17 cellular contexts compared by ENCODE assay signal in the genomic region with DNA sequence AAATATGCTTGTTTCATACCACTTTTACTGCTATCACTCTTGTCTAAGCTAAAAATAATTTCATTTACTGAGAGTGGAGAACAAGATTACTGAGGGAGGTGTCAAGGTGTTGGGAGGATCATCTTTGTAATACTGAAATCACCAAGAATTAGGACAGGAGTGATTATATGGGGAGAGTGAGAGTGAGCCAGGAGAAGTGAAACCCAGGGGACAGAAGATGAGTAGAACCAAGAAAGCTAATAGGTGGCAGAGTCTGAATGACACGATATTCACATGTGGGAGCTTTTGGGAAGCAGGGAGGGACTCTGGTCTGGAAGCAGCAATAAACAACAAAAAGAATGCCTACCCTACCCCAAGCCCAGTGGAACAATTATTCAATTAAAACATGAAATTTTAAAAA. TPM values are rescaled to one million over a fixed set of nuclear protein-coding genes. Genes with fewer than 3 reads are reported as not detected.
A peak's percentile ranks its signal among the peaks of the same experiment; 100 is the strongest.
DNase-seq lines count a peak whose midpoint lies in the region; ATAC-seq lines count a peak whose summit lies in the region.
"Had no signal": no experiment of that assay in that cellular context is flagged by ENCODE, and none has a peak within 500 bp of the region (broad histone marks: within the 10 kb centered on the region; RNA-seq: fewer than 3 reads in every experiment).

No MANE protein-coding gene starts in this region.

- no peaks in the 10 kb centered on the region for H3K27me3 Mint-ChIP-seq in activated naive CD8-positive, alpha-beta T cell
- H3K27me3 Mint-ChIP-seq in activated naive CD8-positive, alpha-beta T cell treated with anti-CD3 and anti-CD28 coated beads, Interleukin-2, amount 50 U/mL, for 24 hours: no peaks in the 10 kb centered on the region
- H3K27me3 Mint-ChIP-seq in activated naive CD8-positive, alpha-beta T cell treated with anti-CD3 and anti-CD28 coated beads for 36 hours: no peaks in the 10 kb centered on the region
- no peaks in the 10 kb centered on the region for H3K27me3 Mint-ChIP-seq in activated naive CD4-positive, alpha-beta T cell treated with anti-CD3 and anti-CD28 coated beads, Interleukin-2, amount 10 ng/mL, durations not matched to agents 7 days and 5 days
- H3K27me3 Mint-ChIP-seq: B cell; CD4-positive, CD25-positive, alpha-beta regulatory T cell had no signal

- CTCF ChIA-PET in activated naive CD4-positive, alpha-beta T cell treated with anti-CD3 and anti-CD28 coated beads, Interleukin-2, amount 10 ng/mL, durations not matched to agents 7 days and 5 days (lab: Charles Lee): no interaction called here

- intact Hi-C loops in left cardiac atrium (cut with DNase I): no loop called here

- peaks cover 17% of the 10 kb centered on the region for H3K4me1 Mint-ChIP-seq in activated naive CD8-positive, alpha-beta T cell (ENCODE audit: low read depth)
- H3K4me1 Mint-ChIP-seq in activated naive CD8-positive, alpha-beta T cell treated with anti-CD3 and anti-CD28 coated beads, Interleukin-2, amount 50 U/mL, for 24 hours: peaks cover 21% of the 10 kb centered on the region
- peaks cover 29% of the 10 kb centered on the region for H3K4me1 Mint-ChIP-seq in activated naive CD8-positive, alpha-beta T cell treated with anti-CD3 and anti-CD28 coated beads for 36 hours
- peaks cover 5% of the 10 kb centered on the region for H3K4me1 Mint-ChIP-seq in activated naive CD4-positive, alpha-beta T cell treated with anti-CD3 and anti-CD28 coated beads, Interleukin-2, amount 10 ng/mL, durations not matched to agents 7 days and 5 days
- H3K4me1 Mint-ChIP-seq: B cell; CD4-positive, CD25-positive, alpha-beta regulatory T cell; GM23338; H9 had no signal

- no peak for DNase-seq in activated naive CD8-positive, alpha-beta T cell treated with anti-CD3 and anti-CD28 coated beads, Interleukin-2, amount 50 U/mL, for 24 hours
- no peak for DNase-seq in activated naive CD8-positive, alpha-beta T cell treated with anti-CD3 and anti-CD28 coated beads for 36 hours
- no peak for DNase-seq in activated naive CD4-positive, alpha-beta T cell treated with anti-CD3 and anti-CD28 coated beads, Interleukin-2, amount 10 ng/mL, durations not matched to agents 7 days and 5 days
- DNase-seq in NCI-H226: no peak
- no peak for DNase-seq in left cardiac atrium
- DNase-seq: Caco-2; CD4-positive, CD25-positive, alpha-beta regulatory T cell; CD8-positive, alpha-beta T cell; DMS153; DND-41; H9; HFFc6 had no signal

- H3K4me3 Mint-ChIP-seq in activated naive CD8-positive, alpha-beta T cell: no peak overlapping the region
- H3K4me3 Mint-ChIP-seq in activated naive CD8-positive, alpha-beta T cell treated with anti-CD3 and anti-CD28 coated beads, Interleukin-2, amount 50 U/mL, for 24 hours: no peak overlapping the region
- H3K4me3 Mint-ChIP-seq in activated naive CD8-positive, alpha-beta T cell treated with anti-CD3 and anti-CD28 coated beads for 36 hours: no peak overlapping the region
- H3K4me3 Mint-ChIP-seq in activated naive CD4-positive, alpha-beta T cell treated with anti-CD3 and anti-CD28 coated beads, Interleukin-2, amount 10 ng/mL, durations not matched to agents 7 days and 5 days: no peak overlapping the region
- H3K4me3 Mint-ChIP-seq: B cell; CD4-positive, CD25-positive, alpha-beta regulatory T cell; CD8-positive, alpha-beta T cell; GM23338; H9; HFFc6 had no signal

- H3K36me3 Mint-ChIP-seq in activated naive CD8-positive, alpha-beta T cell: peaks cover 14% of the 10 kb centered on the region
- H3K36me3 Mint-ChIP-seq in activated naive CD8-positive, alpha-beta T cell treated with anti-CD3 and anti-CD28 coated beads, Interleukin-2, amount 50 U/mL, for 24 hours (ENCODE audit: low read depth): peaks cover 13% of the 10 kb centered on the region
- H3K36me3 Mint-ChIP-seq in activated naive CD8-positive, alpha-beta T cell treated with anti-CD3 and anti-CD28 coated beads for 36 hours: peaks cover 33% of the 10 kb centered on the region
- H3K36me3 Mint-ChIP-seq in activated naive CD4-positive, alpha-beta T cell treated with anti-CD3 and anti-CD28 coated beads, Interleukin-2, amount 10 ng/mL, durations not matched to agents 7 days and 5 days: no peaks in the 10 kb centered on the region

- peaks cover 4% of the 10 kb centered on the region for H3K9me3 Mint-ChIP-seq in activated naive CD8-positive, alpha-beta T cell (ENCODE audit: low read depth)
- peaks cover 6% of the 10 kb centered on the region for H3K9me3 Mint-ChIP-seq in activated naive CD8-positive, alpha-beta T cell treated with anti-CD3 and anti-CD28 coated beads, Interleukin-2, amount 50 U/mL, for 24 hours
- H3K9me3 Mint-ChIP-seq in activated naive CD8-positive, alpha-beta T cell treated with anti-CD3 and anti-CD28 coated beads for 36 hours: peaks cover 2% of the 10 kb centered on the region
- no peaks in the 10 kb centered on the region for H3K9me3 Mint-ChIP-seq in activated naive CD4-positive, alpha-beta T cell treated with anti-CD3 and anti-CD28 coated beads, Interleukin-2, amount 10 ng/mL, durations not matched to agents 7 days and 5 days
- H3K9me3 Mint-ChIP-seq: CD8-positive, alpha-beta T cell; GM23338; H9; HFFc6 had no signal

- peak overlapping the region; percentile 7 for H3K27ac Mint-ChIP-seq in activated naive CD8-positive, alpha-beta T cell
- H3K27ac Mint-ChIP-seq in activated naive CD8-positive, alpha-beta T cell treated with anti-CD3 and anti-CD28 coated beads, Interleukin-2, amount 50 U/mL, for 24 hours: no peak overlapping the region
- H3K27ac Mint-ChIP-seq in activated naive CD8-positive, alpha-beta T cell treated with anti-CD3 and anti-CD28 coated beads for 36 hours: peak overlapping the region; percentile 18
- H3K27ac Mint-ChIP-seq in activated naive CD4-positive, alpha-beta T cell treated with anti-CD3 and anti-CD28 coated beads, Interleukin-2, amount 10 ng/mL, durations not matched to agents 7 days and 5 days: no peak overlapping the region
- H3K27ac Mint-ChIP-seq: B cell; CD4-positive, CD25-positive, alpha-beta regulatory T cell; CD8-positive, alpha-beta T cell; GM23338; H9; HFFc6 had no signal

- no peak for ATAC-seq in activated naive CD8-positive, alpha-beta T cell treated with anti-CD3 and anti-CD28 coated beads, Interleukin-2, amount 50 U/mL, for 24 hours
- ATAC-seq in HG02610 (IDR thresholded peaks at IDR 0.05; ENCODE audit: unreplicated experiment) (peak; percentile 57), left cardiac atrium (no peak)
- ATAC-seq: CD8-positive, alpha-beta T cell; GM23338; HCT116 had no signal

RNA-seq across cellular contexts. Expression of a gene that starts 58.6 kb away (rescaled TPM):
- 1 to 10 TPM; 3.1 to 3.9 TPM for total RNA-seq in activated naive CD8-positive, alpha-beta T cell treated with anti-CD3 and anti-CD28 coated beads for 36 hours
- total RNA-seq in left cardiac atrium: 1 to 10 TPM; 7.6 to 9.8 TPM

RNA-seq across cellular contexts. Expression of a gene that starts 58.7 kb away (rescaled TPM):
- total RNA-seq in activated naive CD8-positive, alpha-beta T cell treated with anti-CD3 and anti-CD28 coated beads for 36 hours: 10 to 100 TPM; 13.8 to 14.5 TPM
- total RNA-seq in left cardiac atrium: 10 to 100 TPM in 1 of 2 donors, 1 to 10 TPM in 1; 8.2 to 11.1 TPM

Comparison
In these comparisons a context has a peak if more than half of its experiments do, and no peak if none do; other contexts are left out.
1. H3K27ac Mint-ChIP-seq: peak in activated naive CD8-positive, alpha-beta T cell (single experiment) and activated naive CD8-positive, alpha-beta T cell treated with anti-CD3 and anti-CD28 coated beads for 36 hours (single experiment); none in activated naive CD8-positive, alpha-beta T cell treated with anti-CD3 and anti-CD28 coated beads, Interleukin-2, amount 50 U/mL, for 24 hours (single experiment) and activated naive CD4-positive, alpha-beta T cell treated with anti-CD3 and anti-CD28 coated beads, Interleukin-2, amount 10 ng/mL, durations not matched to agents 7 days and 5 days (single experiment).